ENCODE assay signal across 17 cellular contexts in the genomic region with DNA sequence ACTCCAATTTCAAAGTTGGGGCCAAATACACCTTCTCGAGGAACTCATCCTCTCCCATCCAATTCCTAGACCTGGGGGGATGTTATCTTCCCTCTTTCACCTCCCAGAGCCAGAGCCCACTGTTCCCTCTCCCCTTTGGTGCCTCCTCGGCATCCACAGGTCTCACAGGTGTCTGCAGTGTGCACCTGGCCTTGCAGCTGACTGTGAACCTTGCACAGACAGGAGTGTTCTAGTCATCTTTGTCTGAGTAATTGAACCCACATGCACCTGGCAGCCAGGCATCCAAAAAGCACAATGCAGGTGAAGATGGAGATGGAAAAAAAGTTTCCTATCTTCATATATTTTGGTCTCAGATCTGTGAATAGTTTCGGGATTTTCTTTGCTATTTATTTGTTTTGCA.
"Had no signal": no experiment of that assay in that cellular context is flagged by ENCODE, and none has a peak within 500 bp of the region (broad histone marks: within the 10 kb centered on the region; RNA-seq: fewer than 3 reads in every experiment).

No MANE protein-coding gene starts in this region.

- DNase-seq: activated naive CD4-positive, alpha-beta T cell treated with anti-CD3 and anti-CD28 coated beads for 36 hours; activated T-cell treated with anti-CD3 and anti-CD28 coated beads for 4 hours; dermis blood vessel endothelial cell; effector memory CD8-positive, alpha-beta T cell; islet precursor cell; mammary epithelial cell; psoas muscle; stomach; upper lobe of right lung had no signal

- H3K36me3 ChIP-seq: ascending aorta, breast epithelium, stomach, thoracic aorta, upper lobe of right lung had no signal

- H3K4me1 ChIP-seq: ascending aorta, breast epithelium had no signal

- H3K9me3 Mint-ChIP-seq: activated naive CD4-positive, alpha-beta T cell treated with anti-CD3 and anti-CD28 coated beads for 36 hours; activated T-helper 17 cell treated with anti-CD3 and anti-CD28 coated beads, Interleukin-2, amount 50 U/mL, for 72 hours; effector memory CD8-positive, alpha-beta T cell; neural crest cell had no signal

- ATAC-seq: activated T-helper 17 cell treated with anti-CD3 and anti-CD28 coated beads, Interleukin-2, amount 50 U/mL, for 72 hours; effector memory CD8-positive, alpha-beta T cell; left lobe of liver; psoas muscle; sciatic nerve; upper lobe of right lung had no signal

- H3K4me1 Mint-ChIP-seq: neural crest cell had no signal

- H3K27ac ChIP-seq: ascending aorta, breast epithelium, epithelial cell of prostate, psoas muscle, stomach, thoracic aorta, upper lobe of right lung had no signal

- H3K4me3 Mint-ChIP-seq: activated naive CD4-positive, alpha-beta T cell treated with anti-CD3 and anti-CD28 coated beads for 36 hours; activated T-helper 17 cell treated with anti-CD3 and anti-CD28 coated beads, Interleukin-2, amount 50 U/mL, for 72 hours; effector memory CD8-positive, alpha-beta T cell; neural crest cell had no signal

- H3K27me3 ChIP-seq: ascending aorta, upper lobe of right lung had no signal

- H3K4me3 ChIP-seq: ascending aorta, breast epithelium, psoas muscle, stomach, thoracic aorta, upper lobe of right lung had no signal

- H3K9me3 ChIP-seq: ascending aorta, breast epithelium, psoas muscle, stomach, thoracic aorta, upper lobe of right lung had no signal
